Comparison of ENCODE assay signal across 30 cellular contexts in genomic region chr6:164741938-164742451, GRCh38.
"Had no signal": no experiment of that assay in that cellular context is flagged by ENCODE, and none has a peak within 500 bp of the region (broad histone marks: within the 10 kb centered on the region; RNA-seq: fewer than 3 reads in every experiment).

No MANE protein-coding gene starts in this region.

- H3K4me1 Mint-ChIP-seq: activated CD4-positive, alpha-beta T cell treated with anti-CD3 and anti-CD28 coated beads for 36 hours; activated CD4-positive, alpha-beta T cell treated with anti-CD3 and anti-CD28 coated beads, Interleukin-2, amount 10 ng/mL, durations not matched to agents 7 days and 5 days; activated naive CD4-positive, alpha-beta T cell treated with anti-CD3 and anti-CD28 coated beads, Interleukin-2, amount 50 U/mL, for 24 hours; activated naive CD8-positive, alpha-beta T cell treated with anti-CD3 and anti-CD28 coated beads, Interleukin-2, amount 10 ng/mL, durations not matched to agents 7 days and 5 days had no signal

- H3K27ac Mint-ChIP-seq: activated CD4-positive, alpha-beta T cell treated with anti-CD3 and anti-CD28 coated beads for 36 hours; activated CD4-positive, alpha-beta T cell treated with anti-CD3 and anti-CD28 coated beads, Interleukin-2, amount 10 ng/mL, durations not matched to agents 7 days and 5 days; activated CD8-positive, alpha-beta T cell treated with anti-CD3 and anti-CD28 coated beads, Interleukin-2, amount 10 ng/mL, durations not matched to agents 7 days and 5 days; activated naive CD4-positive, alpha-beta T cell treated with anti-CD3 and anti-CD28 coated beads, Interleukin-2, amount 50 U/mL, for 24 hours; activated naive CD8-positive, alpha-beta T cell treated with anti-CD3 and anti-CD28 coated beads, Interleukin-2, amount 10 ng/mL, durations not matched to agents 7 days and 5 days; activated T-cell treated with anti-CD3 and anti-CD28 coated beads, Interleukin-2, amount 50 U/mL, for 24 hours; activated T-helper 2 cell treated with anti-CD3 and anti-CD28 coated beads, Interferon-gamma antibody, Interleukin-2, Interleukin-4, amounts not matched to agents 10 μg/mL and 5 μg/mL and 100 μg/mL, durations not matched to agents 14 hours and 24 hours and 36 hours; T-helper 1 cell treated with Interleukin-12 subunit alpha and Interleukin-12 subunit beta and Interleukin-4 antibody, amounts not matched to agents 30 μg/mL and 1 μg/mL, for 36 hours; T-helper 2 cell treated with Interferon-gamma antibody and Interleukin-4, amounts not matched to agents 5 μg/mL and 100 μg/mL, for 36 hours had no signal

- H3K9me3 ChIP-seq: body of pancreas, breast epithelium, SJCRH30, SK-N-SH had no signal

- H3K36me3 Mint-ChIP-seq: activated naive CD8-positive, alpha-beta T cell treated with anti-CD3 and anti-CD28 coated beads, Interleukin-2, amount 10 ng/mL, durations not matched to agents 7 days and 5 days had no signal

- H3K27ac ChIP-seq: body of pancreas, breast epithelium, SJCRH30 had no signal

- DNase-seq: activated CD4-positive, alpha-beta T cell treated with anti-CD3 and anti-CD28 coated beads for 36 hours; activated CD4-positive, alpha-beta T cell treated with anti-CD3 and anti-CD28 coated beads, Interleukin-2, amount 10 ng/mL, durations not matched to agents 7 days and 5 days; activated CD4-positive, alpha-beta T cell treated with anti-CD3 and anti-CD28 coated beads, Interleukin-2, amount 50 U/mL, for 48 hours; activated CD8-positive, alpha-beta T cell treated with anti-CD3 and anti-CD28 coated beads, Interleukin-2, amount 10 ng/mL, durations not matched to agents 7 days and 5 days; activated gamma-delta T cell; activated naive CD4-positive, alpha-beta T cell treated with Interleukin-2 at 50 U/mL for 16 hours; activated naive CD8-positive, alpha-beta T cell treated with anti-CD3 and anti-CD28 coated beads, Interleukin-2, amount 10 ng/mL, durations not matched to agents 7 days and 5 days; activated T-cell treated with anti-CD3 and anti-CD28 coated beads, Interleukin-2, amount 50 U/mL, for 24 hours; body of pancreas; MM.1S; MV-4-11; NCI-H1092 treated with DMSO at 0.1 percent for 48 hours; NCI-H1417; NCI-H187 treated with DMSO at 0.1 percent for 48 hours; NCI-H2081 treated with DMSO at 0.1 percent for 48 hours; NCI-H226; NCI-H446 treated with DMSO at 0.1 percent for 48 hours; NCI-H524 treated with DMSO at 0.1 percent for 48 hours; SHP77; SJCRH30; SK-N-SH had no signal

- H3K9ac ChIP-seq: SK-N-SH had no signal

- H3K36me3 ChIP-seq: breast epithelium, SJCRH30 had no signal

- H3K27me3 Mint-ChIP-seq: activated CD4-positive, alpha-beta T cell treated with anti-CD3 and anti-CD28 coated beads for 36 hours; activated CD4-positive, alpha-beta T cell treated with anti-CD3 and anti-CD28 coated beads, Interleukin-2, amount 10 ng/mL, durations not matched to agents 7 days and 5 days; activated naive CD4-positive, alpha-beta T cell treated with anti-CD3 and anti-CD28 coated beads, Interleukin-2, amount 50 U/mL, for 24 hours; activated naive CD8-positive, alpha-beta T cell treated with anti-CD3 and anti-CD28 coated beads, Interleukin-2, amount 10 ng/mL, durations not matched to agents 7 days and 5 days; activated T-cell treated with anti-CD3 and anti-CD28 coated beads, Interleukin-2, amount 50 U/mL, for 24 hours had no signal

- FAIRE-seq: astrocyte, TTC549 had no signal

- H3K27me3 ChIP-seq: body of pancreas, breast epithelium, SJCRH30 had no signal

- H3K4me2 ChIP-seq: SK-N-SH had no signal

- H3K4me3 Mint-ChIP-seq: activated CD4-positive, alpha-beta T cell treated with anti-CD3 and anti-CD28 coated beads for 36 hours; activated CD4-positive, alpha-beta T cell treated with anti-CD3 and anti-CD28 coated beads, Interleukin-2, amount 10 ng/mL, durations not matched to agents 7 days and 5 days; activated CD8-positive, alpha-beta T cell treated with anti-CD3 and anti-CD28 coated beads, Interleukin-2, amount 10 ng/mL, durations not matched to agents 7 days and 5 days; activated naive CD4-positive, alpha-beta T cell treated with anti-CD3 and anti-CD28 coated beads, Interleukin-2, amount 50 U/mL, for 24 hours; activated naive CD8-positive, alpha-beta T cell treated with anti-CD3 and anti-CD28 coated beads, Interleukin-2, amount 10 ng/mL, durations not matched to agents 7 days and 5 days; activated T-cell treated with anti-CD3 and anti-CD28 coated beads, Interleukin-2, amount 50 U/mL, for 24 hours; T-helper 1 cell treated with Interleukin-12 subunit alpha and Interleukin-12 subunit beta and Interleukin-4 antibody, amounts not matched to agents 30 μg/mL and 1 μg/mL, for 36 hours; T-helper 2 cell treated with Interferon-gamma antibody and Interleukin-4, amounts not matched to agents 5 μg/mL and 100 μg/mL, for 36 hours had no signal

- H3K4me3 ChIP-seq: body of pancreas, breast epithelium, SJCRH30 had no signal

- ATAC-seq: activated CD4-positive, alpha-beta T cell treated with anti-CD3 and anti-CD28 coated beads for 36 hours; activated CD4-positive, CD25-positive, alpha-beta regulatory T cell treated with anti-CD3 and anti-CD28 coated beads, Interleukin-2, amount 50 U/mL, for 24 hours; activated CD8-positive, alpha-beta T cell treated with anti-CD3 and anti-CD28 coated beads, Interleukin-2, amount 10 ng/mL, durations not matched to agents 7 days and 5 days; body of pancreas; Panc1 had no signal

- H3K4me1 ChIP-seq: body of pancreas, breast epithelium, SJCRH30 had no signal
